17 cellular contexts compared by ENCODE assay signal in genomic region chr4:110633358-110634319, GRCh38. TPM values are rescaled to one million over a fixed set of nuclear protein-coding genes. Genes with fewer than 3 reads are reported as not detected.
DNase-seq lines count a peak whose midpoint lies in the region; TF ChIP-seq lines count a peak whose summit lies in the region.
"Had no signal": no experiment of that assay in that cellular context is flagged by ENCODE, and none has a peak within 500 bp of the region (broad histone marks: within the 10 kb centered on the region; RNA-seq: fewer than 3 reads in every experiment).

No MANE protein-coding gene starts in this region.

- H3K79me1 ChIP-seq in mesendoderm (ENCODE audit: low read length), result no peaks in the 10 kb centered on the region

- H3K4ac ChIP-seq in mesendoderm (ENCODE audit: low read depth, low read length), result no peak overlapping the region

- H3K9ac ChIP-seq in endodermal cell (ENCODE audit: extremely low read depth, low read length, poor library complexity, severe bottlenecking) (no peak overlapping the region), mesendoderm (ENCODE audit: low read length) (peak overlapping the region; percentile 63), skeletal muscle satellite cell (ENCODE audit: low read depth, low read length) (peak overlapping the region; percentile 79)

- H4K5ac ChIP-seq in mesendoderm (ENCODE audit: low read length), result no peak overlapping the region

- TF ChIP-seq CTCF in endodermal cell (conservative IDR thresholded peaks at IDR 0.05), result no peak

- H3K27ac Mint-ChIP-seq in activated CD4-positive, alpha-beta T cell treated with anti-CD3 and anti-CD28 coated beads, Interleukin-2, amount 10 ng/mL, durations not matched to agents 7 days and 5 days, result peak overlapping the region; percentile 68
- H3K27ac Mint-ChIP-seq in endodermal cell, result no peak overlapping the region
- H3K27ac Mint-ChIP-seq: activated T-helper 17 cell treated with anti-CD3 and anti-CD28 coated beads, Interleukin-2, amount 50 U/mL, for 72 hours; stimulated activated naive CD8-positive, alpha-beta T cell treated with anti-CD3 and anti-CD28 coated beads, Interleukin-15, Interleukin-2, amounts not matched to agents 100 ng/mL and 50 ng/mL, for 24 hours had no signal

- peaks cover 9% of the 10 kb centered on the region for H3K4me1 ChIP-seq in endodermal cell (ENCODE audit: control insufficient read depth, insufficient read depth, low read length)
- peaks cover 17% of the 10 kb centered on the region for H3K4me1 ChIP-seq in mesendoderm (ENCODE audit: control insufficient read depth, low read depth, low read length)
- peaks cover 19% of the 10 kb centered on the region for H3K4me1 ChIP-seq in skeletal muscle satellite cell (ENCODE audit: control insufficient read depth, insufficient read depth, low read length)

- H2BK120ac ChIP-seq in mesendoderm (ENCODE audit: low read depth, low read length), result no peak overlapping the region

- 8 to 9% methylated on average over 16 to 57 of the region's 57 CpGs for WGBS in endodermal cell (ENCODE audit: insufficient coverage in 1 of 2, insufficient read length in 1 of 2), 2 experiments
- no CpG with 5 or more reads among the region's 57 CpGs for WGBS in mesendoderm (ENCODE audit: extremely low coverage, insufficient coverage, low lambda C conversion rate)

- no peak overlapping the region for H2BK5ac ChIP-seq in mesendoderm (ENCODE audit: low read length)

- peak overlapping the region; percentile 38 for H3K4me3 Mint-ChIP-seq in activated CD4-positive, alpha-beta T cell treated with anti-CD3 and anti-CD28 coated beads, Interleukin-2, amount 10 ng/mL, durations not matched to agents 7 days and 5 days
- peak overlapping the region; percentile 56 for H3K4me3 Mint-ChIP-seq in endodermal cell
- H3K4me3 Mint-ChIP-seq: activated T-helper 17 cell treated with anti-CD3 and anti-CD28 coated beads, Interleukin-2, amount 50 U/mL, for 72 hours; stimulated activated naive CD8-positive, alpha-beta T cell treated with anti-CD3 and anti-CD28 coated beads, Interleukin-15, Interleukin-2, amounts not matched to agents 100 ng/mL and 50 ng/mL, for 24 hours had no signal

- no peak overlapping the region for H2BK15ac ChIP-seq in mesendoderm (replicated peaks; ENCODE audit: low read depth)

- peak overlapping the region; percentile 84 for H3K56ac ChIP-seq in mesendoderm (ENCODE audit: low read length)

- H2AK5ac ChIP-seq in mesendoderm (ENCODE audit: low read length), result no peak overlapping the region

- DNase-seq in activated CD4-positive, alpha-beta T cell treated with anti-CD3 and anti-CD28 coated beads, Interleukin-2, amount 10 ng/mL, durations not matched to agents 7 days and 5 days, result no peak
- no peak for DNase-seq in activated CD4-positive, alpha-beta T cell treated with anti-CD3 and anti-CD28 coated beads for 48 hours
- DNase-seq in endodermal cell (peak; percentile 76), mesendoderm (peak; percentile 47), RPMI8226 (no peak), GDM1 (lab: John Stamatoyannopoulos, UW) (no peak), DMS53 treated with DMSO at 0.1 percent for 48 hours (lab: John Stamatoyannopoulos, UW; ENCODE audit: unreplicated experiment) (no peak)
- DNase-seq: CD8-positive, alpha-beta memory T cell; cortex of kidney; Kasumi-1; NCI-H1694; NCI-H524 treated with DMSO at 0.1 percent for 48 hours; PC-9 had no signal

- H3K9me3 Mint-ChIP-seq in activated CD4-positive, alpha-beta T cell treated with anti-CD3 and anti-CD28 coated beads, Interleukin-2, amount 10 ng/mL, durations not matched to agents 7 days and 5 days, result peaks cover 13% of the 10 kb centered on the region
- no peaks in the 10 kb centered on the region for H3K9me3 Mint-ChIP-seq in endodermal cell
- H3K9me3 Mint-ChIP-seq: activated T-helper 17 cell treated with anti-CD3 and anti-CD28 coated beads, Interleukin-2, amount 50 U/mL, for 72 hours had no signal

- no peaks in the 10 kb centered on the region for H3K9me3 ChIP-seq in endodermal cell (ENCODE audit: control insufficient read depth, low read length)
- no peaks in the 10 kb centered on the region for H3K9me3 ChIP-seq in skeletal muscle satellite cell (replicated peaks; ENCODE audit: low read length)

- H4K8ac ChIP-seq in mesendoderm (ENCODE audit: low read depth, low read length), result no peak overlapping the region

- POLR2A ChIA-PET in activated CD4-positive, alpha-beta T cell treated with anti-CD3 and anti-CD28 coated beads, Interleukin-2, amount 10 ng/mL, durations not matched to agents 7 days and 5 days (lab: Charles Lee), result no interaction called here

- peaks cover 79% of the 10 kb centered on the region for H3K27me3 ChIP-seq in endodermal cell (ENCODE audit: control insufficient read depth, insufficient read depth, low read length, poor library complexity, severe bottlenecking)
- H3K27me3 ChIP-seq in mesendoderm (ENCODE audit: insufficient read depth, low read length, poor library complexity), result peaks cover 31% of the 10 kb centered on the region
- no peaks in the 10 kb centered on the region for H3K27me3 ChIP-seq in skeletal muscle satellite cell (ENCODE audit: control insufficient read depth, insufficient read depth, low read length)

- H3K4me3 ChIP-seq in endodermal cell (ENCODE audit: low read length), result peak overlapping the region; percentile 36
- H3K4me3 ChIP-seq in mesendoderm (ENCODE audit: low read length), result no peak overlapping the region
- H3K4me3 ChIP-seq in skeletal muscle satellite cell (ENCODE audit: low read length), result peak overlapping the region; percentile 90
- H3K4me3 ChIP-seq: PC-9 had no signal

- H3K36me3 Mint-ChIP-seq in activated CD4-positive, alpha-beta T cell treated with anti-CD3 and anti-CD28 coated beads, Interleukin-2, amount 10 ng/mL, durations not matched to agents 7 days and 5 days (ENCODE audit: low read depth), result peaks cover 3% of the 10 kb centered on the region
- H3K36me3 Mint-ChIP-seq in endodermal cell (ENCODE audit: low read depth), result no peaks in the 10 kb centered on the region
- H3K36me3 Mint-ChIP-seq: CD8-positive, alpha-beta memory T cell had no signal

- CTCF ChIA-PET in activated CD4-positive, alpha-beta T cell treated with anti-CD3 and anti-CD28 coated beads, Interleukin-2, amount 10 ng/mL, durations not matched to agents 7 days and 5 days (lab: Charles Lee), result interaction anchor here (1.4 kb wide), 1 partner anchor 16 kb away, joined by 6 read pairs; no protein-coding TSS in a partner anchor

- H3K4me2 ChIP-seq in mesendoderm (ENCODE audit: low read length) (peak overlapping the region; percentile 63), skeletal muscle satellite cell (ENCODE audit: low read length) (peak overlapping the region; percentile 99)
- H3K4me2 ChIP-seq: PC-9 had no signal

- H3K36me3 ChIP-seq in endodermal cell (ENCODE audit: control insufficient read depth, insufficient read depth, low read length), result no peaks in the 10 kb centered on the region
- no peaks in the 10 kb centered on the region for H3K36me3 ChIP-seq in mesendoderm (ENCODE audit: control insufficient read depth, insufficient read depth, low read length)
- H3K36me3 ChIP-seq in skeletal muscle satellite cell (ENCODE audit: insufficient read depth, low read length), result peaks cover 28% of the 10 kb centered on the region

- H3K27me3 Mint-ChIP-seq in activated CD4-positive, alpha-beta T cell treated with anti-CD3 and anti-CD28 coated beads, Interleukin-2, amount 10 ng/mL, durations not matched to agents 7 days and 5 days, result peaks cover 79% of the 10 kb centered on the region
- peaks cover 83% of the 10 kb centered on the region for H3K27me3 Mint-ChIP-seq in endodermal cell (ENCODE audit: insufficient read depth)

- peak overlapping the region; percentile 24 for H3K23ac ChIP-seq in mesendoderm (ENCODE audit: low read length)

- H3K27ac ChIP-seq in endodermal cell (ENCODE audit: low read depth, low read length), result no peak overlapping the region
- no peak overlapping the region for H3K27ac ChIP-seq in mesendoderm (ENCODE audit: low read depth, low read length)
- H3K27ac ChIP-seq: PC-9 had no signal

- H3K79me2 ChIP-seq in mesendoderm (ENCODE audit: control insufficient read depth, insufficient read depth, low read length), result no peaks in the 10 kb centered on the region

- H3K18ac ChIP-seq in mesendoderm (ENCODE audit: low read length), result peak overlapping the region; percentile 44

- H3K4me1 Mint-ChIP-seq in activated CD4-positive, alpha-beta T cell treated with anti-CD3 and anti-CD28 coated beads, Interleukin-2, amount 10 ng/mL, durations not matched to agents 7 days and 5 days, result peaks cover 8% of the 10 kb centered on the region
- H3K4me1 Mint-ChIP-seq in endodermal cell, result peaks cover 45% of the 10 kb centered on the region

RNA-seq across cellular contexts. Expression of gene PITX2, which starts 10.8 kb away (rescaled TPM):
- total RNA-seq in activated CD4-positive, alpha-beta T cell treated with anti-CD3 and anti-CD28 coated beads, Interleukin-2, amount 10 ng/mL, durations not matched to agents 7 days and 5 days, result not detected
- 10 to 100 TPM; 28.8 to 32.7 TPM for total RNA-seq in endodermal cell
- 27.2 TPM for polyA plus RNA-seq in endodermal cell (2013, experiment 1 of 2)
- 34.7 TPM for polyA plus RNA-seq in endodermal cell (2013, experiment 2 of 2)
- 81.8 TPM for polyA plus RNA-seq in mesendoderm (2013, experiment 1 of 2)
- polyA plus RNA-seq in mesendoderm (2013, experiment 2 of 2), result 77.4 TPM
- total RNA-seq in skeletal muscle satellite cell (2012; rRNA removed), result 1.0 and 7.6 TPM in 2 replicates
- total RNA-seq: CD8-positive, alpha-beta memory T cell; sciatic nerve had no signal
- polyA plus RNA-seq: CD8-positive, alpha-beta memory T cell had no signal

Comparison
In these comparisons a context has a peak if more than half of its experiments do, and no peak if none do; other contexts are left out.
1. DNase-seq: peak in endodermal cell (single experiment) and mesendoderm (single experiment); none in activated CD4-positive, alpha-beta T cell treated with anti-CD3 and anti-CD28 coated beads, Interleukin-2, amount 10 ng/mL, durations not matched to agents 7 days and 5 days (single experiment), activated CD4-positive, alpha-beta T cell treated with anti-CD3 and anti-CD28 coated beads for 48 hours (single experiment), RPMI8226 (single experiment), GDM1 (single experiment) and DMS53 treated with DMSO at 0.1 percent for 48 hours (single experiment).
2. RNA of gene PITX2, which starts 10.8 kb away (total RNA-seq): 28.8 to 32.7 TPM in endodermal cell; not detected in activated CD4-positive, alpha-beta T cell treated with anti-CD3 and anti-CD28 coated beads, Interleukin-2, amount 10 ng/mL, durations not matched to agents 7 days and 5 days; every median in the first group is over 10 times any median in the second.